Comparison of ENCODE assay signal across 8 cellular contexts in genomic region chr18:25230658-25231326, GRCh38.
A peak's percentile ranks its signal among the peaks of the same experiment; 100 is the strongest.
DNase-seq lines count a peak whose midpoint lies in the region; TF ChIP-seq lines count a peak whose summit lies in the region.

No MANE protein-coding gene starts in this region.

- POLR2A ChIA-PET in HEK293T (lab: Yijun Ruan, JAX), result no interaction called here

- H3K4me3 ChIP-seq in ascending aorta (peak overlapping the region in 1 of 2 donors; percentile 43), spleen (no peak overlapping the region), BE2C (ENCODE audit: low read depth, low read length) (no peak overlapping the region)

- H3K36me3 ChIP-seq in ascending aorta (no peaks in the 10 kb centered on the region), spleen (peaks cover 0 to 12% (median 3%) of the 10 kb centered on the region in 6 donors), BE2C (no peaks in the 10 kb centered on the region)

- WGBS in spleen, 5 donors, result 13 to 29% (median 18%) methylated on average over 10 of the region's 10 CpGs

- intact Hi-C loops in ascending aorta (cut with DNase I), result loop anchor here (2.0 to 10.0 kb wide), 5 partner anchors 120 to 1424 kb away; partner anchors contain the start of gene TAF4B
- intact Hi-C loops in spleen (cut with DNase I; ENCODE audit: low total_unique reads), result no loop called here

- H3K27me3 ChIP-seq in ascending aorta, result no peaks in the 10 kb centered on the region
- no peaks in the 10 kb centered on the region for H3K27me3 ChIP-seq in spleen (replicated peaks in 1 of 7)
- H3K27me3 ChIP-seq in BE2C, result no peaks in the 10 kb centered on the region

- H3K9me3 ChIP-seq in ascending aorta, result no peaks in the 10 kb centered on the region
- no peaks in the 10 kb centered on the region for H3K9me3 ChIP-seq in spleen
- H3K9me3 ChIP-seq in BE2C, result no peaks in the 10 kb centered on the region

- TF ChIP-seq CTCF in ascending aorta (IDR thresholded peaks at IDR 0.05) (no peak), spleen (IDR thresholded peaks at IDR 0.05 in 8 of 11, conservative IDR thresholded peaks at IDR 0.05 in 3 of 11) (no peak), BE2C (IDR thresholded peaks at IDR 0.05; ENCODE audit: low read depth, low read length) (no peak)

- peaks cover 0 to 21% of the 10 kb centered on the region in 2 donors for H3K4me1 ChIP-seq in ascending aorta
- H3K4me1 ChIP-seq in spleen, result peaks cover 0 to 41% (median 10%) of the 10 kb centered on the region in 6 donors
- no peaks in the 10 kb centered on the region for H3K4me1 ChIP-seq in BE2C

- DNase-seq in GOT3 (lab: John Stamatoyannopoulos, UW) (peak; percentile 1), ascending aorta (ENCODE audit: low spot score in 2 of 2) (peak; percentile 17 to 91), hepatic stellate cell (ENCODE audit: low spot score) (peak; percentile 66), spleen (peak; percentile 78), BE2C (no peak), HEK293T (ENCODE audit: extremely low spot score) (no peak)
- no peak for DNase-seq in activated CD8-positive, alpha-beta memory T cell treated with anti-CD3 and anti-CD28 coated beads, Interleukin-2, amount 50 U/mL, for 48 hours
- DNase-seq in activated CD4-positive, alpha-beta T cell treated with anti-CD3 and anti-CD28 coated beads for 1 hour, result no peak

- H3K27ac ChIP-seq in ascending aorta (peak overlapping the region; percentile 68 to 80), spleen (peak overlapping the region; percentile 39 to 82 (median 72))

- CTCF ChIA-PET in HEK293T (lab: Yijun Ruan, JAX), result interaction anchor here (0.8 to 1.4 kb wide), 2 partner anchors 8 kb away, joined by 3 to 6 read pairs; no protein-coding TSS in a partner anchor

- TF ChIP-seq POLR2A in spleen (IDR thresholded peaks at IDR 0.05), result no peak

TF ChIP-seq in HEK293T, 16 proteins besides CTCF, POLR2A, EP300 and RAD21:
- TF ChIP-seq FOXA1 (IDR thresholded peaks at IDR 0.05), result no peak
- TF ChIP-seq HDGF (IDR thresholded peaks at IDR 0.05; ENCODE audit: borderline replicate concordance), result no peak
- TF ChIP-seq ELF4 (IDR thresholded peaks at IDR 0.05), result no peak
- no peak for TF ChIP-seq PKNOX1 (IDR thresholded peaks at IDR 0.05)
- TF ChIP-seq FOXK2 (IDR thresholded peaks at IDR 0.05), result no peak
- no peak for TF ChIP-seq ZNF384 (IDR thresholded peaks at IDR 0.05)
- TF ChIP-seq FOXM1 (IDR thresholded peaks at IDR 0.05; ENCODE audit: borderline replicate concordance), result no peak
- TF ChIP-seq CTBP1 (IDR thresholded peaks at IDR 0.05; ENCODE audit: borderline replicate concordance), result no peak
- TF ChIP-seq SP1 (IDR thresholded peaks at IDR 0.05), result no peak
- TF ChIP-seq LEF1 (IDR thresholded peaks at IDR 0.05; ENCODE audit: borderline replicate concordance), result no peak
- TF ChIP-seq SUZ12 (IDR thresholded peaks at IDR 0.05), result no peak
- no peak for TF ChIP-seq L3MBTL2 (conservative IDR thresholded peaks at IDR 0.05)
- no peak for TF ChIP-seq TARDBP (IDR thresholded peaks at IDR 0.05)
- TF ChIP-seq BHLHE40 (IDR thresholded peaks at IDR 0.05; ENCODE audit: borderline replicate concordance), result no peak
- no peak for TF ChIP-seq NFRKB (IDR thresholded peaks at IDR 0.05)
- no peak for TF ChIP-seq ARNT (IDR thresholded peaks at IDR 0.05)

Comparison
In these comparisons a context has a peak if more than half of its experiments do, and no peak if none do; other contexts are left out.
1. DNase-seq: peak in GOT3 (single experiment), ascending aorta (2 of 2), hepatic stellate cell (single experiment) and spleen (single experiment); none in BE2C (single experiment), activated CD8-positive, alpha-beta memory T cell treated with anti-CD3 and anti-CD28 coated beads, Interleukin-2, amount 50 U/mL, for 48 hours (single experiment), activated CD4-positive, alpha-beta T cell treated with anti-CD3 and anti-CD28 coated beads for 1 hour (single experiment) and HEK293T (single experiment).